ENCODE assay signal across 1 cellular context in genomic region chr20:45347936-45348809, GRCh38.
A peak's percentile ranks its signal among the peaks of the same experiment; 100 is the strongest.
TF ChIP-seq lines count a peak whose summit lies in the region.

Gene SDC4 (minus strand): TSS chr20:45348424. CDS start chr20:45348384, 40 bp downstream.

TF ChIP-seq in HepG2, 621 proteins besides CTCF, POLR2A, EP300 and RAD21 (continued from another document and continues in another):
- TF ChIP-seq PLRG1 (conservative IDR thresholded peaks at IDR 0.05) (no peak), BCLAF1 (IDR thresholded peaks at IDR 0.05) (no peak), NR2F2 (IDR thresholded peaks at IDR 0.05; ENCODE audit: borderline replicate concordance, low read depth) (no peak), DR1 (CRISPR knock-in tag; IDR thresholded peaks at IDR 0.05) (peak; percentile 79), SP4 (CRISPR knock-in tag; IDR thresholded peaks at IDR 0.05) (peak; percentile 68; the same call in 1 of the 2 replicates), MAFG (CRISPR knock-in tag; IDR thresholded peaks at IDR 0.05) (0 out of 2 replicates have a peak, but pooled peaks have one; percentile 28), ZNF550 (CRISPR knock-in tag; IDR thresholded peaks at IDR 0.05; ENCODE audit: borderline replicate concordance) (no peak), HHEX (CRISPR knock-in tag; IDR thresholded peaks at IDR 0.05) (0 out of 2 replicates have a peak, but pooled peaks have one; percentile 20), ZNF691 (CRISPR knock-in tag; IDR thresholded peaks at IDR 0.05; ENCODE audit: borderline replicate concordance, low read depth) (peak; percentile 89; the same call in 1 of the 2 replicates), TBL1XR1 (IDR thresholded peaks at IDR 0.05; ENCODE audit: borderline replicate concordance, low read length, partially characterized antibody) (peak; percentile 62), SMAD9 (CRISPR knock-in tag; IDR thresholded peaks at IDR 0.05) (0 out of 2 replicates have a peak, but pooled peaks have one; percentile 15), ZNF484 (CRISPR knock-in tag; IDR thresholded peaks at IDR 0.05; ENCODE audit: borderline replicate concordance, low read depth) (no peak), DDIT3 (CRISPR knock-in tag; IDR thresholded peaks at IDR 0.05) (no peak), HBP1 (CRISPR knock-in tag; IDR thresholded peaks at IDR 0.05; ENCODE audit: low read depth) (no peak), ETV5 (CRISPR knock-in tag; IDR thresholded peaks at IDR 0.05; ENCODE audit: borderline replicate concordance) (peak; percentile 20; the same call in 1 of the 2 replicates), SPEN (CRISPR knock-in tag; IDR thresholded peaks at IDR 0.05; ENCODE audit: low read depth) (peak; percentile 74; the same call in 1 of the 2 replicates), CBX5 (CRISPR knock-in tag; IDR thresholded peaks at IDR 0.05; ENCODE audit: borderline replicate concordance) (peak; percentile 62; the same call in 1 of the 2 replicates), LRRFIP1 (CRISPR knock-in tag; conservative IDR thresholded peaks at IDR 0.05) (no peak), GPN1 (CRISPR knock-in tag; IDR thresholded peaks at IDR 0.05; ENCODE audit: borderline replicate concordance) (no peak), ATF3 (CRISPR knock-in tag; IDR thresholded peaks at IDR 0.05) (no peak), ZNF780A (CRISPR knock-in tag; IDR thresholded peaks at IDR 0.05) (no peak; the same call in 1 of the 2 replicates), PRDM15 (CRISPR knock-in tag; IDR thresholded peaks at IDR 0.05) (no peak), ZNF431 (CRISPR knock-in tag; IDR thresholded peaks at IDR 0.05; ENCODE audit: borderline replicate concordance, low read depth) (no peak; the same call in 1 of the 2 replicates), ZNF629 (CRISPR knock-in tag; conservative IDR thresholded peaks at IDR 0.05) (peak; percentile 95), TEF (CRISPR knock-in tag; IDR thresholded peaks at IDR 0.05) (peak; percentile 74), ZNF619 (CRISPR knock-in tag; IDR thresholded peaks at IDR 0.05) (peak; percentile 30; the same call in 1 of the 2 replicates), ZNF709 (CRISPR knock-in tag; IDR thresholded peaks at IDR 0.05) (peak; percentile 84; the same call in 1 of the 2 replicates), E2F5 (CRISPR knock-in tag; conservative IDR thresholded peaks at IDR 0.05) (no peak; the same call in 1 of the 2 replicates), TFAP4 (IDR thresholded peaks at IDR 0.05; ENCODE audit: borderline replicate concordance, low read depth) (no peak), ZNF512 (CRISPR knock-in tag; IDR thresholded peaks at IDR 0.05) (no peak), PBX3 (CRISPR knock-in tag; IDR thresholded peaks at IDR 0.05; ENCODE audit: borderline replicate concordance) (peak; percentile 85; the same call in 1 of the 2 replicates), ZNF317 (CRISPR knock-in tag; IDR thresholded peaks at IDR 0.05) (peak; percentile 77), ZSCAN9 (CRISPR knock-in tag; IDR thresholded peaks at IDR 0.05; ENCODE audit: borderline replicate concordance) (peak; percentile 39; the same call in 1 of the 2 replicates), ZUFSP (CRISPR knock-in tag; IDR thresholded peaks at IDR 0.05; ENCODE audit: borderline replicate concordance) (0 out of 2 replicates have a peak, but pooled peaks have one; percentile 30), KLF15 (CRISPR knock-in tag; IDR thresholded peaks at IDR 0.05; ENCODE audit: borderline replicate concordance) (peak; percentile 88; the same call in 1 of the 2 replicates)
